ENCODE assay signal across 18 cellular contexts in the genomic region with DNA sequence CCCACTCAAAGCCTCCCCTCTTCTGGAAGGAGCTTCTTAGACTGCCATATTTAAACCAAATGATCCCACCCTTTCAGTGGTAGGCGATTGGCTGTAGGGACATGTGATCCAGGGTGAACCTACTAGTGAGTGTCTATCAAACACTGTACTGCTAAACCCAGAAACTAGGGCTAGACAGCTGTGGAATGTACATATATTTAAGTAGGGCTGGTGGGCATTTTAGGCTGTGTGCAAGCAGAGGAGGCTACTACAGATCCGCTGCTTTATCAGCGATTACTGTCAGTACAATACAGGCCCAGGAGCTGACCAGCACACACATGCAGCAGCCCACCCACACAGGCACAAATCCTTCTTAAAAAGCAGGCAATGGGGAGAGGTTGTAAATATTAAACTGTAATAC. TPM values are rescaled to one million over a fixed set of nuclear protein-coding genes. Genes with fewer than 3 reads are reported as not detected.
DNase-seq lines count a peak whose midpoint lies in the region; TF ChIP-seq lines count a peak whose summit lies in the region.
"Had no signal": no experiment of that assay in that cellular context is flagged by ENCODE, and none has a peak within 500 bp of the region (broad histone marks: within the 10 kb centered on the region; RNA-seq: fewer than 3 reads in every experiment).

No MANE protein-coding gene starts in this region.

- no peak overlapping the region for H3K4me3 Mint-ChIP-seq in activated naive CD4-positive, alpha-beta T cell treated with anti-CD3 and anti-CD28 coated beads, Interleukin-2, amount 10 ng/mL, durations not matched to agents 7 days and 5 days
- H3K4me3 Mint-ChIP-seq: activated CD4-positive, alpha-beta T cell treated with anti-CD3 and anti-CD28 coated beads, Interleukin-2, amount 10 ng/mL, durations not matched to agents 24 days and 14 days; activated naive CD4-positive, alpha-beta T cell treated with anti-CD3 and anti-CD28 coated beads for 36 hours; activated T-cell treated with anti-CD3 and anti-CD28 coated beads, Interleukin-2, amount 50 U/mL, for 72 hours; CD8-positive, alpha-beta memory T cell; GM23338 had no signal

- H3K9ac ChIP-seq in KMS-11 = no peak overlapping the region
- no peak overlapping the region for H3K9ac ChIP-seq in SK-N-MC (ENCODE audit: insufficient read length)
- no peak overlapping the region for H3K9ac ChIP-seq in fibroblast of lung (ENCODE audit: insufficient read depth, low read length)

- DNase-seq in SK-N-MC (ENCODE audit: low read depth, low spot score) (no peak), fibroblast of lung (ENCODE audit: low read depth in 2 of 2) (no peak), substantia nigra (lab: John Stamatoyannopoulos, UW) (no peak), posterior vena cava (ENCODE audit: low spot score) (no peak), OCI-M1 (lab: John Stamatoyannopoulos, UW) (no peak)
- no peak for DNase-seq in activated naive CD4-positive, alpha-beta T cell treated with anti-CD3 and anti-CD28 coated beads, Interleukin-2, amount 10 ng/mL, durations not matched to agents 7 days and 5 days
- DNase-seq: activated CD4-positive, alpha-beta T cell treated with anti-CD3 and anti-CD28 coated beads, Interleukin-2, amount 10 ng/mL, durations not matched to agents 24 days and 14 days; activated naive CD4-positive, alpha-beta T cell treated with anti-CD3 and anti-CD28 coated beads for 36 hours; activated T-cell treated with anti-CD3 and anti-CD28 coated beads, Interleukin-2, amount 50 U/mL, for 72 hours; CD8-positive, alpha-beta memory T cell; DMS153; NCI-H1436; NCI-H2107; NCI-H510A had no signal

- CTCF ChIA-PET in activated naive CD4-positive, alpha-beta T cell treated with anti-CD3 and anti-CD28 coated beads, Interleukin-2, amount 10 ng/mL, durations not matched to agents 7 days and 5 days (lab: Charles Lee) = interaction anchor here (0.9 kb wide), 1 partner anchor 45 kb away, joined by 4 read pairs; no protein-coding TSS in a partner anchor

- no peaks in the 10 kb centered on the region for H3K36me3 ChIP-seq in KMS-11 (ENCODE audit: insufficient read depth)
- H3K36me3 ChIP-seq in SK-N-MC (ENCODE audit: insufficient read depth, low read length) = no peaks in the 10 kb centered on the region
- H3K36me3 ChIP-seq in fibroblast of lung (ENCODE audit: control insufficient read depth, insufficient read depth, low read length) = no peaks in the 10 kb centered on the region

- intact Hi-C loops in posterior vena cava (cut with DNase I) = no loop called here

- no peak overlapping the region for H3K4me3 ChIP-seq in KMS-11 (IDR thresholded peaks at IDR 0.05; ENCODE audit: insufficient read depth, low read depth, low read length)
- H3K4me3 ChIP-seq in SK-N-MC = no peak overlapping the region
- H3K4me3 ChIP-seq in fibroblast of lung (replicated peaks in 1 of 4; ENCODE audit: control extremely low read depth in 1 of 4, insufficient read depth in 1 of 4, low read depth in 3 of 4, low read length in 4 of 4) = no peak overlapping the region
- H3K4me3 ChIP-seq: GM23338, K562 had no signal

- H3K27ac Mint-ChIP-seq in activated naive CD4-positive, alpha-beta T cell treated with anti-CD3 and anti-CD28 coated beads, Interleukin-2, amount 10 ng/mL, durations not matched to agents 7 days and 5 days = no peak overlapping the region
- H3K27ac Mint-ChIP-seq: activated CD4-positive, alpha-beta T cell treated with anti-CD3 and anti-CD28 coated beads, Interleukin-2, amount 10 ng/mL, durations not matched to agents 24 days and 14 days; activated naive CD4-positive, alpha-beta T cell treated with anti-CD3 and anti-CD28 coated beads for 36 hours; activated T-cell treated with anti-CD3 and anti-CD28 coated beads, Interleukin-2, amount 50 U/mL, for 72 hours; CD8-positive, alpha-beta memory T cell; GM23338 had no signal

- H3K9me3 Mint-ChIP-seq in activated naive CD4-positive, alpha-beta T cell treated with anti-CD3 and anti-CD28 coated beads, Interleukin-2, amount 10 ng/mL, durations not matched to agents 7 days and 5 days = no peaks in the 10 kb centered on the region
- H3K9me3 Mint-ChIP-seq: activated naive CD4-positive, alpha-beta T cell treated with anti-CD3 and anti-CD28 coated beads for 36 hours had no signal

- no peaks in the 10 kb centered on the region for H3K36me3 Mint-ChIP-seq in activated naive CD4-positive, alpha-beta T cell treated with anti-CD3 and anti-CD28 coated beads, Interleukin-2, amount 10 ng/mL, durations not matched to agents 7 days and 5 days
- H3K36me3 Mint-ChIP-seq: CD8-positive, alpha-beta memory T cell had no signal

- H3K27me3 Mint-ChIP-seq in activated naive CD4-positive, alpha-beta T cell treated with anti-CD3 and anti-CD28 coated beads, Interleukin-2, amount 10 ng/mL, durations not matched to agents 7 days and 5 days = peaks cover 8% of the 10 kb centered on the region

- H3K27me3 ChIP-seq in KMS-11 (ENCODE audit: insufficient read depth, low read depth) (no peaks in the 10 kb centered on the region), fibroblast of lung (ENCODE audit: control insufficient read depth, insufficient read depth, low read length) (no peaks in the 10 kb centered on the region)

- no peaks in the 10 kb centered on the region for H3K9me3 ChIP-seq in SK-N-MC (ENCODE audit: low read depth, low read length)
- no peaks in the 10 kb centered on the region for H3K9me3 ChIP-seq in fibroblast of lung (ENCODE audit: control insufficient read depth, insufficient read depth, low read depth, low read length)

- peak overlapping the region; percentile 64; the same call in 1 of the 2 replicates for H3K4me2 ChIP-seq in KMS-11
- peak overlapping the region; percentile 4 for H3K4me2 ChIP-seq in fibroblast of lung (ENCODE audit: extremely low read depth, insufficient read depth, low read length)
- H3K4me2 ChIP-seq: GM23338 had no signal

- H4K20me1 ChIP-seq in KMS-11 (ENCODE audit: insufficient read depth) (no peaks in the 10 kb centered on the region), fibroblast of lung (ENCODE audit: control insufficient read depth, extremely low read depth, insufficient read depth, low read length) (no peaks in the 10 kb centered on the region)

- H3K27ac ChIP-seq in KMS-11 (no peak overlapping the region), SK-N-MC (peak overlapping the region; percentile 61; the same call in 1 of the 2 replicates), fibroblast of lung (ENCODE audit: insufficient read depth, low read length) (no peak overlapping the region), substantia nigra (ENCODE audit: low read depth, low read length, poor library complexity, severe bottlenecking) (peak overlapping the region; percentile 88)
- H3K27ac ChIP-seq: VCaP had no signal

- H2AFZ ChIP-seq in KMS-11 (ENCODE audit: low read depth) (peak overlapping the region; percentile 19; the same call in 1 of the 2 replicates), fibroblast of lung (ENCODE audit: low read length) (peak overlapping the region; percentile 4)
- H2AFZ ChIP-seq: GM23338 had no signal

- TF ChIP-seq CTCF in KMS-11 (conservative IDR thresholded peaks at IDR 0.05; ENCODE audit: low read depth, low read length) = no peak
- no peak for TF ChIP-seq CTCF in fibroblast of lung (conservative IDR thresholded peaks at IDR 0.05 in 1 of 2, IDR thresholded peaks at IDR 0.05 in 1 of 2; ENCODE audit: low read depth in 1 of 2, low read length in 2 of 2)

- H3K4me1 ChIP-seq in KMS-11 (ENCODE audit: low read depth, poor library complexity, severe bottlenecking) (peaks cover 19% of the 10 kb centered on the region), fibroblast of lung (ENCODE audit: control insufficient read depth, extremely low read depth, insufficient read depth, low read length) (peaks cover 22% of the 10 kb centered on the region)

- no peaks in the 10 kb centered on the region for H3K79me2 ChIP-seq in KMS-11 (ENCODE audit: insufficient read depth, low read depth)
- no peaks in the 10 kb centered on the region for H3K79me2 ChIP-seq in fibroblast of lung (ENCODE audit: control insufficient read depth, insufficient read depth, low read length)

- H3K4me1 Mint-ChIP-seq in activated naive CD4-positive, alpha-beta T cell treated with anti-CD3 and anti-CD28 coated beads, Interleukin-2, amount 10 ng/mL, durations not matched to agents 7 days and 5 days = no peaks in the 10 kb centered on the region
- H3K4me1 Mint-ChIP-seq: activated CD4-positive, alpha-beta T cell treated with anti-CD3 and anti-CD28 coated beads, Interleukin-2, amount 10 ng/mL, durations not matched to agents 24 days and 14 days; CD8-positive, alpha-beta memory T cell; GM23338 had no signal

RNA-seq across cellular contexts. Expression of a gene that starts 15.4 kb away (rescaled TPM):
- total RNA-seq in fibroblast of lung = 72.9 and 108 TPM in 2 replicates
- 160 and 273 TPM in 2 replicates for polyA plus RNA-seq in fibroblast of lung
- polyA plus RNA-seq in fibroblast of lung (2012) = 189 and 329 TPM in 2 replicates
- 26.4 and 41.4 TPM in 2 replicates for polyA minus RNA-seq in fibroblast of lung (ENCODE audit: low replicate concordance)
- total RNA-seq in posterior vena cava = 10 to 100 TPM; 38.0 to 44.7 TPM
- total RNA-seq: activated CD4-positive, alpha-beta T cell treated with anti-CD3 and anti-CD28 coated beads, Interleukin-2, amount 10 ng/mL, durations not matched to agents 24 days and 14 days; activated naive CD4-positive, alpha-beta T cell treated with anti-CD3 and anti-CD28 coated beads for 36 hours; K562 had no signal
- polyA plus RNA-seq: K562 had no signal

RNA-seq across cellular contexts. Expression of a gene that starts 22.9 kb away (rescaled TPM):
- total RNA-seq in fibroblast of lung (2.3 and 5.0 TPM in 2 replicates), posterior vena cava (1 to 10 TPM; 1.7 to 2.1 TPM)
- polyA plus RNA-seq in fibroblast of lung = 4.6 and 7.9 TPM in 2 replicates
- 2.7 and 5.9 TPM in 2 replicates for polyA plus RNA-seq in fibroblast of lung (2012)
- polyA minus RNA-seq in fibroblast of lung (ENCODE audit: low replicate concordance) = 0.15 TPM in 1 of 2 replicates, not detected in the other
- total RNA-seq: activated CD4-positive, alpha-beta T cell treated with anti-CD3 and anti-CD28 coated beads, Interleukin-2, amount 10 ng/mL, durations not matched to agents 24 days and 14 days; activated naive CD4-positive, alpha-beta T cell treated with anti-CD3 and anti-CD28 coated beads for 36 hours had no signal
- polyA plus RNA-seq: CD8-positive, alpha-beta memory T cell had no signal

RNA-seq across cellular contexts. Expression of a gene that starts 23.3 kb away (rescaled TPM):
- total RNA-seq in fibroblast of lung = 20.5 and 31.5 TPM in 2 replicates
- polyA plus RNA-seq in fibroblast of lung = 10.0 and 16.2 TPM in 2 replicates
- polyA plus RNA-seq in fibroblast of lung (2012) = 6.4 and 11.4 TPM in 2 replicates
- 8.9 and 18.8 TPM in 2 replicates for polyA minus RNA-seq in fibroblast of lung (ENCODE audit: low replicate concordance)
- 10 to 100 TPM in 1 of 2 donors, 1 to 10 TPM in 1; 9.7 to 10.2 TPM for total RNA-seq in posterior vena cava
- total RNA-seq: activated CD4-positive, alpha-beta T cell treated with anti-CD3 and anti-CD28 coated beads, Interleukin-2, amount 10 ng/mL, durations not matched to agents 24 days and 14 days; activated naive CD4-positive, alpha-beta T cell treated with anti-CD3 and anti-CD28 coated beads for 36 hours; K562 had no signal
- polyA plus RNA-seq: CD8-positive, alpha-beta memory T cell had no signal

Comparison
In these comparisons a context has a peak if more than half of its experiments do, and no peak if none do; other contexts are left out.
1. H3K27ac ChIP-seq: peak in SK-N-MC (single experiment) and substantia nigra (single experiment); none in KMS-11 (single experiment) and fibroblast of lung (single experiment).